ENCODE assay signal across 27 cellular contexts in the genomic region with DNA sequence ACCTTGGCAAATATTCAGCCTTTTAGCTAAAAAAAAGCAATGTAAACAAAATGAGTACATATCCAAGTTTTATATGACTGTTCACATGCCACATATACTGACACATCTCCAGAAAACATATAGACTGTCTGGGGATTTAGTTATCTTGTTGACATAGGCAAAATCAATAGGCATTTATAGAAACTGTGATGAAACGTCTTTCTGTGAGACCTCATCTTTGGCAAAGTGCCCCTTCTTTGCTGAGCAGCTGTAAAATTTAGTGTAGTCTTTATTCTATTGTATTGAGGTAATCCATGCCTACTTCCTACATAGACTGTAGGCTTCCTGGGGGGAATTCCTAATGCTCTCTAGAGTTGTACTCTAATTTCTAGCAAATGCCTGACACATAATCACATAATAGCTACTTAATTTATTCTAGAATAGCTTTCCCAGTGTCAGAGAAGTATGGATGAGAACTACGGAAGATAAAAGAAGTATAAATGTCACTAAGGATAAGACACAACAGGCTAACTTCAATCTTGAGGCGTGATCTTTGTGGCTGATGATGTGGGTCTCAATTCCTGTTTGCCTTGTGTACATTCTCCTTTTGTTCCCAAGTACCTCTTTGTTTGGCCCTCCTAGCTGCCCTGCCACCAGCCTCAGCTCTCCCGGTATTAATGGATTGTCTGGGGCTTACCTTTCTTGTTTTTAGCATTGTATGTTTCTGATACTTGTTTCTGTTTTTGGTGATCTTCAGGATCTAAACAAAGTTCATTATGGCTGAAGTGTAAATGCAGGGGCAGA. TPM values are rescaled to one million over a fixed set of nuclear protein-coding genes. Genes with fewer than 3 reads are reported as not detected.
DNase-seq lines count a peak whose midpoint lies in the region; ATAC-seq, FAIRE-seq and TF ChIP-seq lines count a peak whose summit lies in the region.
"Had no signal": no experiment of that assay in that cellular context is flagged by ENCODE, and none has a peak within 500 bp of the region (broad histone marks: within the 10 kb centered on the region; RNA-seq: fewer than 3 reads in every experiment).

No MANE protein-coding gene starts in this region.

- H3K36me3 ChIP-seq in bronchial epithelial cell (ENCODE audit: control insufficient read depth, insufficient read depth, low read length): no peaks in the 10 kb centered on the region
- H3K36me3 ChIP-seq: gastroesophageal sphincter, suprapubic skin, uterus had no signal

- no peak overlapping the region for H3K4me3 Mint-ChIP-seq in progenitor cell of endocrine pancreas (ENCODE audit: low read depth)
- H3K4me3 Mint-ChIP-seq: B cell, WTC11 had no signal

- DNase-seq in NCI-H1092 treated with DMSO at 0.1 percent for 48 hours (lab: John Stamatoyannopoulos, UW): peak; percentile 6
- no peak for DNase-seq in NCI-H1092 (lab: John Stamatoyannopoulos, UW)
- peak; percentile 65 to 68 for DNase-seq in NCI-H526 (lab: John Stamatoyannopoulos, UW)
- DNase-seq in bronchial epithelial cell (ENCODE audit: low read depth): peak; percentile 80
- DNase-seq in progenitor cell of endocrine pancreas (ENCODE audit: low spot score, unreplicated experiment): no peak
- no peak for DNase-seq in stimulated activated CD4-positive, alpha-beta T cell treated with anti-CD3 and anti-CD28 coated beads, Interleukin-2, amount 100 ng/mL, for 48 hours
- DNase-seq: 8988T; activated CD4-positive, alpha-beta T cell treated with anti-CD3 and anti-CD28 coated beads, Interleukin-2, amount 50 U/mL, for 48 hours; activated gamma-delta T cell treated with Interleukin-2 at 50 U/mL for 16 hours; activated T-cell treated with anti-CD3 and anti-CD28 coated beads for 4 hours; caudate nucleus; kidney; mammary epithelial cell; NCI-H82; occipital lobe; stimulated activated CD4-positive, alpha-beta T cell treated with anti-CD3 and anti-CD28 coated beads, Interleukin-15, amount 100 ng/mL, for 24 hours; uterus had no signal

- no peak for ATAC-seq in HG02588 (IDR thresholded peaks at IDR 0.05; ENCODE audit: unreplicated experiment)
- ATAC-seq in GM19023 (IDR thresholded peaks at IDR 0.05; ENCODE audit: unreplicated experiment): no peak
- ATAC-seq: esophagus mucosa, gastroesophageal sphincter, K562, Panc1, WTC11 had no signal

- H3K4me3 ChIP-seq in bronchial epithelial cell (ENCODE audit: low read depth, low read length): no peak overlapping the region
- H3K4me3 ChIP-seq: gastroesophageal sphincter, K562, suprapubic skin, uterus had no signal

- H3K27me3 Mint-ChIP-seq in progenitor cell of endocrine pancreas: no peaks in the 10 kb centered on the region
- H3K27me3 Mint-ChIP-seq: B cell had no signal

- H3K27me3 ChIP-seq in bronchial epithelial cell (ENCODE audit: control insufficient read depth, insufficient read depth, low read length): no peaks in the 10 kb centered on the region
- H3K27me3 ChIP-seq: gastroesophageal sphincter, suprapubic skin, uterus had no signal

- peaks cover 5% of the 10 kb centered on the region for H3K36me3 Mint-ChIP-seq in progenitor cell of endocrine pancreas (ENCODE audit: insufficient read depth)

- FAIRE-seq in bronchial epithelial cell (lab: Jason Lieb, UNC): no peak
- FAIRE-seq: K562, kidney had no signal

- H3K4me1 Mint-ChIP-seq in progenitor cell of endocrine pancreas (ENCODE audit: low read depth): peaks cover 12% of the 10 kb centered on the region
- H3K4me1 Mint-ChIP-seq: B cell had no signal

- peak overlapping the region; percentile 86 for H3K27ac Mint-ChIP-seq in progenitor cell of endocrine pancreas
- H3K27ac Mint-ChIP-seq: B cell, WTC11 had no signal

- no peak for TF ChIP-seq CTCF in bronchial epithelial cell (IDR thresholded peaks at IDR 0.05; ENCODE audit: insufficient read depth, low read length, severe bottlenecking)
- no peak for TF ChIP-seq CTCF in progenitor cell of endocrine pancreas (IDR thresholded peaks at IDR 0.05; ENCODE audit: unreplicated experiment)

- H3K9me3 Mint-ChIP-seq in progenitor cell of endocrine pancreas (ENCODE audit: low read depth): peaks cover 8% of the 10 kb centered on the region

RNA-seq across cellular contexts. Expression of gene PTCHD4, which starts 30.6 kb away (rescaled TPM):
- 1.8 and 2.6 TPM in 2 replicates for total RNA-seq in bronchial epithelial cell
- total RNA-seq in progenitor cell of endocrine pancreas: 2.7 and 4.8 TPM in 2 replicates
- total RNA-seq: B cell; K562; T-helper 2 cell treated with Interferon-gamma antibody and Interleukin-4, amounts not matched to agents 100 ng/mL and 5 ng/mL, for 36 hours had no signal

Comparison
In these comparisons a context has a peak if more than half of its experiments do, and no peak if none do; other contexts are left out.
1. DNase-seq: peak in NCI-H1092 treated with DMSO at 0.1 percent for 48 hours (single experiment), NCI-H526 (2 of 2) and bronchial epithelial cell (single experiment); none in NCI-H1092 (single experiment), progenitor cell of endocrine pancreas (single experiment) and stimulated activated CD4-positive, alpha-beta T cell treated with anti-CD3 and anti-CD28 coated beads, Interleukin-2, amount 100 ng/mL, for 48 hours (0 of 2).